In genomic region chr4:184481544-184481943, GRCh38 we compare ENCODE assay signal across 28 cellular contexts.
"Had no signal": no experiment of that assay in that cellular context is flagged by ENCODE, and none has a peak within 500 bp of the region (broad histone marks: within the 10 kb centered on the region; RNA-seq: fewer than 3 reads in every experiment).

No MANE protein-coding gene starts in this region.

- H3K27me3 Mint-ChIP-seq: activated CD4-positive, alpha-beta memory T cell treated with anti-CD3 and anti-CD28 coated beads, Interleukin-2, amount 10 ng/mL, durations not matched to agents 7 days and 5 days; activated CD4-positive, alpha-beta T cell treated with anti-CD3 and anti-CD28 coated beads, Interleukin-2, amount 10 ng/mL, durations not matched to agents 7 days and 5 days; activated T-cell treated with anti-CD3 and anti-CD28 coated beads, Interleukin-2, amount 50 U/mL, for 24 hours; central memory CD8-positive, alpha-beta T cell; dendritic cell treated with granulocyte-macrophage colony-stimulating factor and Interleukin-4, amounts not matched to agents 40 ng/mL and 50 ng/mL, for 4 days; naive thymus-derived CD4-positive, alpha-beta T cell had no signal

- FAIRE-seq: bronchial epithelial cell, pancreas, small intestine had no signal

- DNase-seq: activated CD4-positive, alpha-beta memory T cell treated with anti-CD3 and anti-CD28 coated beads, Interleukin-2, amount 10 ng/mL, durations not matched to agents 7 days and 5 days; activated CD4-positive, alpha-beta T cell treated with anti-CD3 and anti-CD28 coated beads for 1 hour; activated CD4-positive, alpha-beta T cell treated with anti-CD3 and anti-CD28 coated beads, Interleukin-2, amount 10 ng/mL, durations not matched to agents 7 days and 5 days; activated CD8-positive, alpha-beta memory T cell treated with anti-CD3 and anti-CD28 coated beads, Interleukin-2, amount 50 U/mL, for 48 hours; activated naive CD4-positive, alpha-beta T cell; activated T-cell treated with anti-CD3 and anti-CD28 coated beads, Interleukin-2, amount 50 U/mL, for 24 hours; endodermal cell; foreskin melanocyte; heart right ventricle; midbrain; naive thymus-derived CD4-positive, alpha-beta T cell; nucleus accumbens; pancreas; sigmoid colon; small intestine; stimulated activated CD4-positive, alpha-beta T cell treated with anti-CD3 and anti-CD28 coated beads, Interleukin-4, amount 100 ng/mL, for 4 hours; stimulated activated CD8-positive, alpha-beta memory T cell treated with anti-CD3 and anti-CD28 coated beads, Interleukin-4, amount 100 ng/mL, for 48 hours; stimulated activated naive CD4-positive, alpha-beta T cell; T1000; tibial artery had no signal

- H3K9me3 ChIP-seq: esophagus muscularis mucosa, heart right ventricle, pancreas, prostate gland, sigmoid colon, suprapubic skin, tibial artery had no signal

- H3K4me3 Mint-ChIP-seq: activated CD4-positive, alpha-beta memory T cell treated with anti-CD3 and anti-CD28 coated beads, Interleukin-2, amount 10 ng/mL, durations not matched to agents 7 days and 5 days; activated CD4-positive, alpha-beta T cell treated with anti-CD3 and anti-CD28 coated beads, Interleukin-2, amount 10 ng/mL, durations not matched to agents 7 days and 5 days; activated T-cell treated with anti-CD3 and anti-CD28 coated beads, Interleukin-2, amount 50 U/mL, for 24 hours; central memory CD8-positive, alpha-beta T cell; dendritic cell treated with granulocyte-macrophage colony-stimulating factor and Interleukin-4, amounts not matched to agents 40 ng/mL and 50 ng/mL, for 4 days; endodermal cell; naive thymus-derived CD4-positive, alpha-beta T cell had no signal

- H3K4me3 ChIP-seq: esophagus muscularis mucosa, heart right ventricle, pancreas, prostate gland, sigmoid colon, suprapubic skin, tibial artery had no signal

- H3K9me3 Mint-ChIP-seq: central memory CD8-positive, alpha-beta T cell had no signal

- H3K36me3 ChIP-seq: esophagus muscularis mucosa, pancreas, prostate gland, sigmoid colon, suprapubic skin, tibial artery had no signal

- ATAC-seq: activated naive CD4-positive, alpha-beta T cell treated with anti-CD3 and anti-CD28 coated beads, Interleukin-2, amount 50 U/mL, for 72 hours; heart right ventricle; naive thymus-derived CD4-positive, alpha-beta T cell; pancreas had no signal

- H3K27me3 ChIP-seq: esophagus muscularis mucosa, heart right ventricle, pancreas, sigmoid colon, suprapubic skin, tibial artery had no signal

- H3K4me1 ChIP-seq: prostate gland had no signal

- H3K27ac ChIP-seq: esophagus muscularis mucosa, heart right ventricle, pancreas, prostate gland, sigmoid colon, suprapubic skin, tibial artery had no signal

- H3K27ac Mint-ChIP-seq: activated CD4-positive, alpha-beta memory T cell treated with anti-CD3 and anti-CD28 coated beads, Interleukin-2, amount 10 ng/mL, durations not matched to agents 7 days and 5 days; activated CD4-positive, alpha-beta T cell treated with anti-CD3 and anti-CD28 coated beads, Interleukin-2, amount 10 ng/mL, durations not matched to agents 7 days and 5 days; activated naive CD4-positive, alpha-beta T cell treated with anti-CD3 and anti-CD28 coated beads, Interleukin-2, amount 50 U/mL, for 72 hours; activated T-cell treated with anti-CD3 and anti-CD28 coated beads, Interleukin-2, amount 50 U/mL, for 24 hours; activated T-helper 2 cell treated with anti-CD3 and anti-CD28 coated beads, Interferon-gamma antibody, Interleukin-2, Interleukin-4, amounts not matched to agents 10 μg/mL and 5 μg/mL and 100 μg/mL, durations not matched to agents 14 hours and 24 hours and 36 hours; dendritic cell treated with granulocyte-macrophage colony-stimulating factor and Interleukin-4, amounts not matched to agents 40 ng/mL and 50 ng/mL, for 4 days; endodermal cell had no signal
